In the genomic region with DNA sequence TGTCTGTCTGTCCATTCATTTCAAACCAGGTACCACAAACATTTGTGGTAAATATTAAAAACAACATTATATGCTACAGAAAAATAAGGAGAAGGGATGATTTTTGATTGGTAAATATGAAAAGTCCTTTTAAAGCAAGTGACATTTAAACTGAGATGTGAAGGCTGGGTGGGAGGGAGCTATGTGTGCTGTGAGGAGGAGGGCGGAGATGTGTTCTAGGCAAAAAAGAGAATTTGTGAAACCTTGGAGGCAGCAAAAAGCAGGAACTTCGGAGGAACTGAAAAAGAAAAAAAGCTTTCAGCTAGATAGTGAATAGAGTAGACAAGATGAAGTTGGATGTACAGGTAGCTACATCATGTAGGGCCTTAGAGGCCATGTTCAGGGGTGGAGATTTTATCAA, we compare ENCODE assay signal across 23 cellular contexts. TPM values are rescaled to one million over a fixed set of nuclear protein-coding genes. Genes with fewer than 3 reads are reported as not detected.
A peak's percentile ranks its signal among the peaks of the same experiment; 100 is the strongest.
DNase-seq lines count a peak whose midpoint lies in the region; ATAC-seq and TF ChIP-seq lines count a peak whose summit lies in the region.
"Had no signal": no experiment of that assay in that cellular context is flagged by ENCODE, and none has a peak within 500 bp of the region (broad histone marks: within the 10 kb centered on the region; RNA-seq: fewer than 3 reads in every experiment).

No MANE protein-coding gene starts in this region.

- peak overlapping the region in 2 of 3 donors; percentile 87 to 93 for H3K27ac ChIP-seq in thyroid gland
- H3K27ac ChIP-seq: KMS-11 had no signal

- no peak for TF ChIP-seq POLR2A in thyroid gland (IDR thresholded peaks at IDR 0.05)

- no peaks in the 10 kb centered on the region for H3K27me3 ChIP-seq in thyroid gland
- H3K27me3 ChIP-seq: heart left ventricle, tibial nerve had no signal

- POLR2A ChIA-PET in activated CD4-positive, alpha-beta memory T cell treated with anti-CD3 and anti-CD28 coated beads for 36 hours (lab: Charles Lee): interaction anchor here (0.7 to 2.4 kb wide), 4 partner anchors 11 to 71 kb away, joined by 3 to 41 read pairs (median 4); a partner anchor contains a TSS

- H3K36me3 ChIP-seq in thyroid gland: no peaks in the 10 kb centered on the region
- H3K36me3 ChIP-seq: heart left ventricle, tibial nerve had no signal

- H3K27ac Mint-ChIP-seq in activated naive CD4-positive, alpha-beta T cell treated with anti-CD3 and anti-CD28 coated beads, Interleukin-2, amount 50 U/mL, for 72 hours: peak overlapping the region; percentile 26 to 79
- H3K27ac Mint-ChIP-seq in activated CD4-positive, alpha-beta memory T cell treated with anti-CD3 and anti-CD28 coated beads for 36 hours: peak overlapping the region; percentile 19
- peak overlapping the region; percentile 55 to 93 for H3K27ac Mint-ChIP-seq in effector memory CD8-positive, alpha-beta T cell

- peaks cover 0 to 6% of the 10 kb centered on the region in 2 donors for H3K36me3 Mint-ChIP-seq in activated naive CD4-positive, alpha-beta T cell treated with anti-CD3 and anti-CD28 coated beads, Interleukin-2, amount 50 U/mL, for 72 hours
- no peaks in the 10 kb centered on the region for H3K36me3 Mint-ChIP-seq in activated CD4-positive, alpha-beta memory T cell treated with anti-CD3 and anti-CD28 coated beads for 36 hours
- H3K36me3 Mint-ChIP-seq in effector memory CD8-positive, alpha-beta T cell (ENCODE audit: insufficient read depth): peaks cover 14% of the 10 kb centered on the region

- no peaks in the 10 kb centered on the region for H3K27me3 Mint-ChIP-seq in activated CD4-positive, alpha-beta memory T cell treated with anti-CD3 and anti-CD28 coated beads for 36 hours
- no peaks in the 10 kb centered on the region for H3K27me3 Mint-ChIP-seq in effector memory CD8-positive, alpha-beta T cell
- H3K27me3 Mint-ChIP-seq: activated CD8-positive, alpha-beta memory T cell treated with anti-CD3 and anti-CD28 coated beads, Interleukin-2, amount 10 ng/mL, durations not matched to agents 7 days and 5 days had no signal

- H3K4me1 ChIP-seq in thyroid gland: peaks cover 21 to 23% of the 10 kb centered on the region in 2 donors

- DNase-seq in activated naive CD4-positive, alpha-beta T cell treated with anti-CD3 and anti-CD28 coated beads, Interleukin-2, amount 50 U/mL, for 72 hours (ENCODE audit: low spot score in 2 of 2): no peak
- no peak for DNase-seq in activated naive CD4-positive, alpha-beta T cell (lab: John Stamatoyannopoulos, UW)
- DNase-seq in activated CD4-positive, alpha-beta memory T cell treated with anti-CD3 and anti-CD28 coated beads for 36 hours: no peak
- no peak for DNase-seq in effector memory CD8-positive, alpha-beta T cell
- DNase-seq in thyroid gland (no peak), NCI-H1694 (lab: John Stamatoyannopoulos, UW) (no peak), NCI-H1105 (lab: John Stamatoyannopoulos, UW) (no peak), NCI-H510A treated with DMSO at 0.1 percent for 48 hours (lab: John Stamatoyannopoulos, UW) (no peak)
- DNase-seq: activated CD8-positive, alpha-beta memory T cell treated with anti-CD3 and anti-CD28 coated beads, Interleukin-2, amount 10 ng/mL, durations not matched to agents 7 days and 5 days; activated effector memory CD4-positive, alpha-beta T cell treated with Interleukin-2 at 50 U/mL for 16 hours; heart left ventricle; NCI-H2107; NCI-H526; right cardiac atrium; SHP77; stimulated activated CD4-positive, alpha-beta T cell treated with anti-CD3 and anti-CD28 coated beads, Interleukin-15, amount 100 ng/mL, for 24 hours had no signal

- H3K4me3 Mint-ChIP-seq in activated CD4-positive, alpha-beta memory T cell treated with anti-CD3 and anti-CD28 coated beads for 36 hours: no peak overlapping the region
- peak overlapping the region; percentile 44 to 81 for H3K4me3 Mint-ChIP-seq in effector memory CD8-positive, alpha-beta T cell
- H3K4me3 Mint-ChIP-seq: activated CD8-positive, alpha-beta memory T cell treated with anti-CD3 and anti-CD28 coated beads, Interleukin-2, amount 10 ng/mL, durations not matched to agents 7 days and 5 days had no signal

- no peaks in the 10 kb centered on the region for H3K9me3 ChIP-seq in thyroid gland
- H3K9me3 ChIP-seq: heart left ventricle, tibial nerve had no signal

- no peak for TF ChIP-seq CTCF in thyroid gland (IDR thresholded peaks at IDR 0.05)

- 88 to 95% methylated on average over 2 of the region's 2 CpGs for WGBS in thyroid gland, 2 donors

- ATAC-seq in activated naive CD4-positive, alpha-beta T cell treated with anti-CD3 and anti-CD28 coated beads, Interleukin-2, amount 50 U/mL, for 72 hours: no peak
- ATAC-seq in effector memory CD8-positive, alpha-beta T cell (replicated peaks): no peak
- ATAC-seq: activated CD8-positive, alpha-beta memory T cell treated with anti-CD3 and anti-CD28 coated beads, Interleukin-2, amount 10 ng/mL, durations not matched to agents 7 days and 5 days; heart left ventricle; right cardiac atrium had no signal

- CTCF ChIA-PET in activated CD4-positive, alpha-beta memory T cell treated with anti-CD3 and anti-CD28 coated beads for 36 hours (lab: Charles Lee): interaction anchor here (0.6 to 4.2 kb wide), 5 partner anchors 10 to 320 kb away, joined by 3 to 34 read pairs (median 3); a partner anchor contains a TSS

- intact Hi-C loops in activated CD4-positive, alpha-beta memory T cell treated with anti-CD3 and anti-CD28 coated beads for 36 hours (cut with micrococcal nuclease): no loop called here
- intact Hi-C loops in thyroid gland (cut with DNase I): no loop called here

- no peak overlapping the region for H3K4me3 ChIP-seq in thyroid gland (replicated peaks in 1 of 3)
- H3K4me3 ChIP-seq: heart left ventricle, tibial nerve had no signal

- peaks cover 53% of the 10 kb centered on the region for H3K4me1 Mint-ChIP-seq in activated CD4-positive, alpha-beta memory T cell treated with anti-CD3 and anti-CD28 coated beads for 36 hours (ENCODE audit: low read depth)
- peaks cover 37 to 56% of the 10 kb centered on the region in 2 donors for H3K4me1 Mint-ChIP-seq in effector memory CD8-positive, alpha-beta T cell (ENCODE audit: low read depth in 2 of 2)

- peaks cover 0 to 4% of the 10 kb centered on the region in 2 donors for H3K9me3 Mint-ChIP-seq in activated naive CD4-positive, alpha-beta T cell treated with anti-CD3 and anti-CD28 coated beads, Interleukin-2, amount 50 U/mL, for 72 hours
- H3K9me3 Mint-ChIP-seq in activated CD4-positive, alpha-beta memory T cell treated with anti-CD3 and anti-CD28 coated beads for 36 hours: no peaks in the 10 kb centered on the region
- H3K9me3 Mint-ChIP-seq in effector memory CD8-positive, alpha-beta T cell: no peaks in the 10 kb centered on the region

RNA-seq across cellular contexts. Expression of a gene that starts 10.0 kb away (rescaled TPM):
- 10 to 100 TPM; 24.5 to 90.8 TPM for total RNA-seq in activated naive CD4-positive, alpha-beta T cell treated with anti-CD3 and anti-CD28 coated beads, Interleukin-2, amount 50 U/mL, for 72 hours
- 10 to 100 TPM; 49.3 to 57.7 TPM for total RNA-seq in activated CD4-positive, alpha-beta memory T cell treated with anti-CD3 and anti-CD28 coated beads for 36 hours
- total RNA-seq in thyroid gland: 100 to 1,000 TPM; 109 to 247 (median 225) TPM

RNA-seq across cellular contexts. Expression of a gene that starts 27.1 kb away (rescaled TPM):
- total RNA-seq in activated naive CD4-positive, alpha-beta T cell treated with anti-CD3 and anti-CD28 coated beads, Interleukin-2, amount 50 U/mL, for 72 hours: 1 to 10 TPM in 1 of 2 donors, under 1 TPM in 1; 0.20 to 3.6 TPM
- 1 to 10 TPM; 3.1 to 3.8 TPM for total RNA-seq in activated CD4-positive, alpha-beta memory T cell treated with anti-CD3 and anti-CD28 coated beads for 36 hours
- total RNA-seq in thyroid gland: under 1 TPM; 0.27 to 0.71 (median 0.52) TPM
- total RNA-seq: astrocyte, chondrocyte, H4, HT1080, osteoblast had no signal

Comparison
In these comparisons a context has a peak if more than half of its experiments do, and no peak if none do; other contexts are left out.
1. H3K27ac Mint-ChIP-seq: peak in every context shown above with its lines; median percentile 74 in effector memory CD8-positive, alpha-beta T cell; 52 in activated naive CD4-positive, alpha-beta T cell treated with anti-CD3 and anti-CD28 coated beads, Interleukin-2, amount 50 U/mL, for 72 hours; 19 in activated CD4-positive, alpha-beta memory T cell treated with anti-CD3 and anti-CD28 coated beads for 36 hours.